21 cellular contexts compared by ENCODE assay signal in genomic region chr4:19913670-19914069, GRCh38.
"Had no signal": no experiment of that assay in that cellular context is flagged by ENCODE, and none has a peak within 500 bp of the region (broad histone marks: within the 10 kb centered on the region; RNA-seq: fewer than 3 reads in every experiment).

No MANE protein-coding gene starts in this region.

- H3K27me3 ChIP-seq: adrenal gland, heart left ventricle, vagina had no signal

- H3K36me3 ChIP-seq: adrenal gland, heart left ventricle, left ventricle myocardium inferior, vagina had no signal

- DNase-seq: activated B cell treated with CpG ODN at 0.5 μM for 24 hours; activated CD8-positive, alpha-beta memory T cell treated with anti-CD3 and anti-CD28 coated beads, Interleukin-2, amount 10 ng/mL, durations not matched to agents 7 days and 5 days; activated CD8-positive, alpha-beta T cell treated with anti-CD3 and anti-CD28 coated beads, Interleukin-2, amount 10 ng/mL, durations not matched to agents 7 days and 5 days; activated effector memory CD4-positive, alpha-beta T cell treated with Interleukin-2 at 50 U/mL for 16 hours; activated naive CD4-positive, alpha-beta T cell treated with Interleukin-2 at 50 U/mL for 16 hours; adrenal gland; aorta; cortex of kidney; effector memory CD8-positive, alpha-beta T cell; heart left ventricle; hypothalamus; immature natural killer cell; left ventricle myocardium inferior; mucosa of descending colon; stimulated activated CD4-positive, alpha-beta T cell treated with anti-CD3 and anti-CD28 coated beads, Interleukin-4, amount 100 ng/mL, for 24 hours had no signal

- H3K4me1 ChIP-seq: adrenal gland, foreskin keratinocyte, heart left ventricle, left ventricle myocardium inferior, vagina had no signal

- H3K9me3 ChIP-seq: adrenal gland, mucosa of descending colon, vagina had no signal

- H3K27ac ChIP-seq: adrenal gland, foreskin keratinocyte, heart left ventricle, left ventricle myocardium inferior, skin epidermis, vagina had no signal

- ATAC-seq: activated CD8-positive, alpha-beta memory T cell treated with anti-CD3 and anti-CD28 coated beads, Interleukin-2, amount 10 ng/mL, durations not matched to agents 7 days and 5 days; activated CD8-positive, alpha-beta T cell treated with anti-CD3 and anti-CD28 coated beads, Interleukin-2, amount 10 ng/mL, durations not matched to agents 7 days and 5 days; effector memory CD8-positive, alpha-beta T cell; esophagus mucosa; foreskin keratinocyte; heart left ventricle; mucosa of descending colon; sciatic nerve; stimulated activated effector memory CD8-positive, alpha-beta T cell treated with anti-CD3 and anti-CD28 coated beads, Interleukin-12 subunit alpha, Interleukin-12 subunit beta, amount 100 ng/mL, for 72 hours had no signal

- H3K4me3 ChIP-seq: adrenal gland, heart left ventricle, left ventricle myocardium inferior, mucosa of descending colon, skin epidermis, vagina had no signal
